1 cellular context compared by ENCODE assay signal in the genomic region with DNA sequence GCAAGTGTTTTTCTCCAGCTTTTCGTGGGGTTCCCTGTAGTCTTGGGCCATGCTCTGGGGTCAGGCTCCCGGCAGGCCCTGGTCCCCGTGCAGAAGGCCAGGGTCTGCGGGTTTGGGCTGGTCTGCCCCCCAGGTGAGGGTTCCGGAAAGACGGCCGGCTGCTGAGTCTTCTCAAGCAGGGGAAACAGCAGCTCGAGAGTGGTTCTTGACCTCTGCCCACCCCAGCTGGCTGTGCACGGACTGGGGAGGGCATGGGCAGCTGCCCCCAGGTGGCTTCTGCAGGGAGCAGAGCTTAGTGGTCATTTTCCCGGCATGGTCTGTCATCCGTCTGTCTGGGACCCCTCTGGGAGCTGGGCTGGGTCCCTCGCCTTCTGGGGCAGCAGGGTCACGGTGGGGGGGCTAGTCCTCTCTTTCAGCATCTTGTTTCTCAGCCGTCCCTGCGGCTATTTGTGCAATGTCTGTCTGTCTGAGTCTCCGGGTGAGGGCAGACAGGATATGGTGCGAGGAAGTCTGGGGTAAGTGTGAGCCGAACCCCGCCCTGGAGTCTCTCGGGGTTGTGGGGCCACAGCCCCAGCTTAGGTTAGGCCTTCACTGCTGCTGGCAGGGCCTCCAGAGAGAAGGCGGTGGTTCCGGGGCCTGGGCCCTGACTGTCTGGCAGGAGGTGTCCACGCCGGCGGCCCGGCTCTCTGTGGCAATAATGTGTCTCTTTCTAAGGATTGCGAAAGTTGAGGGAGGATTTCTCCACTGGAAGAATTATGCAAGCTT.
TF ChIP-seq lines count a peak whose summit lies in the region.

No MANE protein-coding gene starts in this region.

TF ChIP-seq in HepG2, 621 proteins besides CTCF, POLR2A, EP300 and RAD21 (continued from another document and continues in another):
- TF ChIP-seq, protein P1, sequence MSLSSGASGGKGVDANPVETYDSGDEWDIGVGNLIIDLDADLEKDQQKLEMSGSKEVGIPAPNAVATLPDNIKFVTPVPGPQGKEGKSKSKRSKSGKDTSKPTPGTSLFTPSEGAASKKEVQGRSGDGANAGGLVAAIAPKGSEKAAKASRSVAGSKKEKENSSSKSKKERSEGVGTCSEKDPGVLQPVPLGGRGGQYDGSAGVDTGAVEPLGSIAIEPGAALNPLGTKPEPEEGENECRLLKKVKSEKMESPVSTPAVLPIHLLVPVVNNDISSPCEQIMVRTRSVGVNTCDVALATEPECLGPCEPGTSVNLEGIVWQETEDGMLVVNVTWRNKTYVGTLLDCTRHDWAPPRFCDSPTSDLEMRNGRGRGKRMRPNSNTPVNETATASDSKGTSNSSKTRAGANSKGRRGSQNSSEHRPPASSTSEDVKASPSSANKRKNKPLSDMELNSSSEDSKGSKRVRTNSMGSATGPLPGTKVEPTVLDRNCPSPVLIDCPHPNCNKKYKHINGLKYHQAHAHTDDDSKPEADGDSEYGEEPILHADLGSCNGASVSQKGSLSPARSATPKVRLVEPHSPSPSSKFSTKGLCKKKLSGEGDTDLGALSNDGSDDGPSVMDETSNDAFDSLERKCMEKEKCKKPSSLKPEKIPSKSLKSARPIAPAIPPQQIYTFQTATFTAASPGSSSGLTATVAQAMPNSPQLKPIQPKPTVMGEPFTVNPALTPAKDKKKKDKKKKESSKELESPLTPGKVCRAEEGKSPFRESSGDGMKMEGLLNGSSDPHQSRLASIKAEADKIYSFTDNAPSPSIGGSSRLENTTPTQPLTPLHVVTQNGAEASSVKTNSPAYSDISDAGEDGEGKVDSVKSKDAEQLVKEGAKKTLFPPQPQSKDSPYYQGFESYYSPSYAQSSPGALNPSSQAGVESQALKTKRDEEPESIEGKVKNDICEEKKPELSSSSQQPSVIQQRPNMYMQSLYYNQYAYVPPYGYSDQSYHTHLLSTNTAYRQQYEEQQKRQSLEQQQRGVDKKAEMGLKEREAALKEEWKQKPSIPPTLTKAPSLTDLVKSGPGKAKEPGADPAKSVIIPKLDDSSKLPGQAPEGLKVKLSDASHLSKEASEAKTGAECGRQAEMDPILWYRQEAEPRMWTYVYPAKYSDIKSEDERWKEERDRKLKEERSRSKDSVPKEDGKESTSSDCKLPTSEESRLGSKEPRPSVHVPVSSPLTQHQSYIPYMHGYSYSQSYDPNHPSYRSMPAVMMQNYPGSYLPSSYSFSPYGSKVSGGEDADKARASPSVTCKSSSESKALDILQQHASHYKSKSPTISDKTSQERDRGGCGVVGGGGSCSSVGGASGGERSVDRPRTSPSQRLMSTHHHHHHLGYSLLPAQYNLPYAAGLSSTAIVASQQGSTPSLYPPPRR (CRISPR knock-in tag; IDR thresholded peaks at IDR 0.05; ENCODE audit: borderline replicate concordance), result peak; percentile 64
- TF ChIP-seq YY1 (IDR thresholded peaks at IDR 0.05; ENCODE audit: insufficient read depth, insufficient replicate concordance, low read depth, low read length), result no peak
- no peak for TF ChIP-seq NFATC3 (CRISPR knock-in tag; IDR thresholded peaks at IDR 0.05)
- TF ChIP-seq ZZZ3 (CRISPR knock-in tag; IDR thresholded peaks at IDR 0.05; ENCODE audit: borderline replicate concordance), result no peak
- TF ChIP-seq, protein P2, sequence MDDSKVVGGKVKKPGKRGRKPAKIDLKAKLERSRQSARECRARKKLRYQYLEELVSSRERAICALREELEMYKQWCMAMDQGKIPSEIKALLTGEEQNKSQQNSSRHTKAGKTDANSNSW (CRISPR knock-in tag; IDR thresholded peaks at IDR 0.05; ENCODE audit: borderline replicate concordance), result no peak
- TF ChIP-seq ARID2 (CRISPR knock-in tag; IDR thresholded peaks at IDR 0.05; ENCODE audit: borderline replicate concordance), result no peak
- no peak for TF ChIP-seq PCBP1 (IDR thresholded peaks at IDR 0.05; ENCODE audit: borderline replicate concordance, low read depth, low read length)
- TF ChIP-seq, protein P3, sequence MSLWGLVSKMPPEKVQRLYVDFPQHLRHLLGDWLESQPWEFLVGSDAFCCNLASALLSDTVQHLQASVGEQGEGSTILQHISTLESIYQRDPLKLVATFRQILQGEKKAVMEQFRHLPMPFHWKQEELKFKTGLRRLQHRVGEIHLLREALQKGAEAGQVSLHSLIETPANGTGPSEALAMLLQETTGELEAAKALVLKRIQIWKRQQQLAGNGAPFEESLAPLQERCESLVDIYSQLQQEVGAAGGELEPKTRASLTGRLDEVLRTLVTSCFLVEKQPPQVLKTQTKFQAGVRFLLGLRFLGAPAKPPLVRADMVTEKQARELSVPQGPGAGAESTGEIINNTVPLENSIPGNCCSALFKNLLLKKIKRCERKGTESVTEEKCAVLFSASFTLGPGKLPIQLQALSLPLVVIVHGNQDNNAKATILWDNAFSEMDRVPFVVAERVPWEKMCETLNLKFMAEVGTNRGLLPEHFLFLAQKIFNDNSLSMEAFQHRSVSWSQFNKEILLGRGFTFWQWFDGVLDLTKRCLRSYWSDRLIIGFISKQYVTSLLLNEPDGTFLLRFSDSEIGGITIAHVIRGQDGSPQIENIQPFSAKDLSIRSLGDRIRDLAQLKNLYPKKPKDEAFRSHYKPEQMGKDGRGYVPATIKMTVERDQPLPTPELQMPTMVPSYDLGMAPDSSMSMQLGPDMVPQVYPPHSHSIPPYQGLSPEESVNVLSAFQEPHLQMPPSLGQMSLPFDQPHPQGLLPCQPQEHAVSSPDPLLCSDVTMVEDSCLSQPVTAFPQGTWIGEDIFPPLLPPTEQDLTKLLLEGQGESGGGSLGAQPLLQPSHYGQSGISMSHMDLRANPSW (CRISPR knock-in tag; IDR thresholded peaks at IDR 0.05; ENCODE audit: borderline replicate concordance), result peak; percentile 90; the same call in 1 of the 2 replicates
- no peak for TF ChIP-seq MYNN (CRISPR knock-in tag; IDR thresholded peaks at IDR 0.05; ENCODE audit: low read depth)
- TF ChIP-seq ZBTB21 (CRISPR knock-in tag; IDR thresholded peaks at IDR 0.05), result no peak
- TF ChIP-seq FIP1L1 (IDR thresholded peaks at IDR 0.05; ENCODE audit: borderline replicate concordance, insufficient read depth, low read depth, low read length), result no peak
- TF ChIP-seq MED13 (CRISPR knock-in tag; IDR thresholded peaks at IDR 0.05), result peak; percentile 80; the same call in 1 of the 2 replicates
- TF ChIP-seq RBM22 (optimal IDR thresholded peaks at IDR 0.05; ENCODE audit: low read length), result peak; percentile 53
- TF ChIP-seq ZNF235 (CRISPR knock-in tag; IDR thresholded peaks at IDR 0.05; ENCODE audit: borderline replicate concordance), result 0 out of 2 replicates have a peak, but pooled peaks have one; percentile 35
- 0 out of 2 replicates have a peak, but pooled peaks have one; percentile 58 for TF ChIP-seq KDM1A (CRISPR knock-in tag; IDR thresholded peaks at IDR 0.05)
- TF ChIP-seq POLR2G (IDR thresholded peaks at IDR 0.05; ENCODE audit: low read depth, low read length), result peak; percentile 36; the same call in 1 of the 2 replicates
- no peak for TF ChIP-seq SETDB1 (CRISPR knock-in tag; IDR thresholded peaks at IDR 0.05; ENCODE audit: borderline replicate concordance)
- TF ChIP-seq ZFAT (CRISPR knock-in tag; conservative IDR thresholded peaks at IDR 0.05), result no peak
- TF ChIP-seq, protein P4, sequence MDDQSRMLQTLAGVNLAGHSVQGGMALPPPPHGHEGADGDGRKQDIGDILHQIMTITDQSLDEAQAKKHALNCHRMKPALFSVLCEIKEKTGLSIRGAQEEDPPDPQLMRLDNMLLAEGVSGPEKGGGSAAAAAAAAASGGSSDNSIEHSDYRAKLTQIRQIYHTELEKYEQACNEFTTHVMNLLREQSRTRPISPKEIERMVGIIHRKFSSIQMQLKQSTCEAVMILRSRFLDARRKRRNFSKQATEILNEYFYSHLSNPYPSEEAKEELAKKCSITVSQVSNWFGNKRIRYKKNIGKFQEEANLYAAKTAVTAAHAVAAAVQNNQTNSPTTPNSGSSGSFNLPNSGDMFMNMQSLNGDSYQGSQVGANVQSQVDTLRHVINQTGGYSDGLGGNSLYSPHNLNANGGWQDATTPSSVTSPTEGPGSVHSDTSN (CRISPR knock-in tag; IDR thresholded peaks at IDR 0.05; ENCODE audit: borderline replicate concordance), result no peak
- TF ChIP-seq ZNF773 (CRISPR knock-in tag; IDR thresholded peaks at IDR 0.05; ENCODE audit: borderline replicate concordance), result no peak
- TF ChIP-seq MIER3 (CRISPR knock-in tag; IDR thresholded peaks at IDR 0.05; ENCODE audit: borderline replicate concordance), result peak; percentile 52; the same call in 1 of the 2 replicates
- no peak for TF ChIP-seq ZFP37 (CRISPR knock-in tag; IDR thresholded peaks at IDR 0.05; ENCODE audit: borderline replicate concordance)
- TF ChIP-seq, protein P5, sequence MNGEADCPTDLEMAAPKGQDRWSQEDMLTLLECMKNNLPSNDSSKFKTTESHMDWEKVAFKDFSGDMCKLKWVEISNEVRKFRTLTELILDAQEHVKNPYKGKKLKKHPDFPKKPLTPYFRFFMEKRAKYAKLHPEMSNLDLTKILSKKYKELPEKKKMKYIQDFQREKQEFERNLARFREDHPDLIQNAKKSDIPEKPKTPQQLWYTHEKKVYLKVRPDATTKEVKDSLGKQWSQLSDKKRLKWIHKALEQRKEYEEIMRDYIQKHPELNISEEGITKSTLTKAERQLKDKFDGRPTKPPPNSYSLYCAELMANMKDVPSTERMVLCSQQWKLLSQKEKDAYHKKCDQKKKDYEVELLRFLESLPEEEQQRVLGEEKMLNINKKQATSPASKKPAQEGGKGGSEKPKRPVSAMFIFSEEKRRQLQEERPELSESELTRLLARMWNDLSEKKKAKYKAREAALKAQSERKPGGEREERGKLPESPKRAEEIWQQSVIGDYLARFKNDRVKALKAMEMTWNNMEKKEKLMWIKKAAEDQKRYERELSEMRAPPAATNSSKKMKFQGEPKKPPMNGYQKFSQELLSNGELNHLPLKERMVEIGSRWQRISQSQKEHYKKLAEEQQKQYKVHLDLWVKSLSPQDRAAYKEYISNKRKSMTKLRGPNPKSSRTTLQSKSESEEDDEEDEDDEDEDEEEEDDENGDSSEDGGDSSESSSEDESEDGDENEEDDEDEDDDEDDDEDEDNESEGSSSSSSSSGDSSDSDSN (CRISPR knock-in tag; IDR thresholded peaks at IDR 0.05), result peak; percentile 92
- TF ChIP-seq FOXJ3 (CRISPR knock-in tag; IDR thresholded peaks at IDR 0.05; ENCODE audit: borderline replicate concordance), result peak; percentile 85; the same call in 1 of the 2 replicates
- no peak; the same call in 1 of the 2 replicates for TF ChIP-seq JUND (CRISPR knock-in tag; IDR thresholded peaks at IDR 0.05)
- TF ChIP-seq ZSCAN29 (CRISPR knock-in tag; conservative IDR thresholded peaks at IDR 0.05), result peak; percentile 52; the same call in 1 of the 2 replicates
- TF ChIP-seq, protein P6, sequence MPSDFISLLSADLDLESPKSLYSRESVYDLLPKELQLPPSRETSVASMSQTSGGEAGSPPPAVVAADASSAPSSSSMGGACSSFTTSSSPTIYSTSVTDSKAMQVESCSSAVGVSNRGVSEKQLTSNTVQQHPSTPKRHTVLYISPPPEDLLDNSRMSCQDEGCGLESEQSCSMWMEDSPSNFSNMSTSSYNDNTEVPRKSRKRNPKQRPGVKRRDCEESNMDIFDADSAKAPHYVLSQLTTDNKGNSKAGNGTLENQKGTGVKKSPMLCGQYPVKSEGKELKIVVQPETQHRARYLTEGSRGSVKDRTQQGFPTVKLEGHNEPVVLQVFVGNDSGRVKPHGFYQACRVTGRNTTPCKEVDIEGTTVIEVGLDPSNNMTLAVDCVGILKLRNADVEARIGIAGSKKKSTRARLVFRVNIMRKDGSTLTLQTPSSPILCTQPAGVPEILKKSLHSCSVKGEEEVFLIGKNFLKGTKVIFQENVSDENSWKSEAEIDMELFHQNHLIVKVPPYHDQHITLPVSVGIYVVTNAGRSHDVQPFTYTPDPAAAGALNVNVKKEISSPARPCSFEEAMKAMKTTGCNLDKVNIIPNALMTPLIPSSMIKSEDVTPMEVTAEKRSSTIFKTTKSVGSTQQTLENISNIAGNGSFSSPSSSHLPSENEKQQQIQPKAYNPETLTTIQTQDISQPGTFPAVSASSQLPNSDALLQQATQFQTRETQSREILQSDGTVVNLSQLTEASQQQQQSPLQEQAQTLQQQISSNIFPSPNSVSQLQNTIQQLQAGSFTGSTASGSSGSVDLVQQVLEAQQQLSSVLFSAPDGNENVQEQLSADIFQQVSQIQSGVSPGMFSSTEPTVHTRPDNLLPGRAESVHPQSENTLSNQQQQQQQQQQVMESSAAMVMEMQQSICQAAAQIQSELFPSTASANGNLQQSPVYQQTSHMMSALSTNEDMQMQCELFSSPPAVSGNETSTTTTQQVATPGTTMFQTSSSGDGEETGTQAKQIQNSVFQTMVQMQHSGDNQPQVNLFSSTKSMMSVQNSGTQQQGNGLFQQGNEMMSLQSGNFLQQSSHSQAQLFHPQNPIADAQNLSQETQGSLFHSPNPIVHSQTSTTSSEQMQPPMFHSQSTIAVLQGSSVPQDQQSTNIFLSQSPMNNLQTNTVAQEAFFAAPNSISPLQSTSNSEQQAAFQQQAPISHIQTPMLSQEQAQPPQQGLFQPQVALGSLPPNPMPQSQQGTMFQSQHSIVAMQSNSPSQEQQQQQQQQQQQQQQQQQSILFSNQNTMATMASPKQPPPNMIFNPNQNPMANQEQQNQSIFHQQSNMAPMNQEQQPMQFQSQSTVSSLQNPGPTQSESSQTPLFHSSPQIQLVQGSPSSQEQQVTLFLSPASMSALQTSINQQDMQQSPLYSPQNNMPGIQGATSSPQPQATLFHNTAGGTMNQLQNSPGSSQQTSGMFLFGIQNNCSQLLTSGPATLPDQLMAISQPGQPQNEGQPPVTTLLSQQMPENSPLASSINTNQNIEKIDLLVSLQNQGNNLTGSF (CRISPR knock-in tag; IDR thresholded peaks at IDR 0.05), result no peak
- TF ChIP-seq ZEB1 (IDR thresholded peaks at IDR 0.05; ENCODE audit: insufficient replicate concordance, low read depth), result no peak
- TF ChIP-seq RBFOX2 (IDR thresholded peaks at IDR 0.05; ENCODE audit: low read depth, low read length), result peak; percentile 37
- TF ChIP-seq ELF1 (CRISPR knock-in tag; IDR thresholded peaks at IDR 0.05), result peak; percentile 59; the same call in 1 of the 2 replicates
- TF ChIP-seq THYN1 (CRISPR knock-in tag; IDR thresholded peaks at IDR 0.05; ENCODE audit: borderline replicate concordance, low read depth), result no peak
- no peak for TF ChIP-seq MAFG (CRISPR knock-in tag; IDR thresholded peaks at IDR 0.05)
- TF ChIP-seq MAFK (conservative IDR thresholded peaks at IDR 0.05 in 1 of 2, IDR thresholded peaks at IDR 0.05 in 1 of 2; ENCODE audit: low read length in 2 of 2), result no peak
- TF ChIP-seq, protein P7, sequence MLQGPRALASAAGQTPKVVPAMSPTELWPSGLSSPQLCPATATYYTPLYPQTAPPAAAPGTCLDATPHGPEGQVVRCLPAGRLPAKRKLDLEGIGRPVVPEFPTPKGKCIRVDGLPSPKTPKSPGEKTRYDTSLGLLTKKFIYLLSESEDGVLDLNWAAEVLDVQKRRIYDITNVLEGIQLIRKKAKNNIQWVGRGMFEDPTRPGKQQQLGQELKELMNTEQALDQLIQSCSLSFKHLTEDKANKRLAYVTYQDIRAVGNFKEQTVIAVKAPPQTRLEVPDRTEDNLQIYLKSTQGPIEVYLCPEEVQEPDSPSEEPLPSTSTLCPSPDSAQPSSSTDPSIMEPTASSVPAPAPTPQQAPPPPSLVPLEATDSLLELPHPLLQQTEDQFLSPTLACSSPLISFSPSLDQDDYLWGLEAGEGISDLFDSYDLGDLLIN (CRISPR knock-in tag; IDR thresholded peaks at IDR 0.05; ENCODE audit: borderline replicate concordance), result no peak
- TF ChIP-seq TRIM24 (CRISPR knock-in tag; IDR thresholded peaks at IDR 0.05), result peak; percentile 43; the same call in 1 of the 2 replicates
- no peak for TF ChIP-seq ZFYVE20 (CRISPR knock-in tag; IDR thresholded peaks at IDR 0.05; ENCODE audit: borderline replicate concordance, low read depth)
- peak; percentile 96 for TF ChIP-seq HIVEP1 (CRISPR knock-in tag; IDR thresholded peaks at IDR 0.05)
- TF ChIP-seq ZNF556 (CRISPR knock-in tag; IDR thresholded peaks at IDR 0.05; ENCODE audit: borderline replicate concordance), result no peak
- TF ChIP-seq NR1H2 (CRISPR knock-in tag; IDR thresholded peaks at IDR 0.05; ENCODE audit: borderline replicate concordance, low read depth), result no peak
